Comparison of ENCODE assay signal across 35 cellular contexts in genomic region chr3:13883681-13884080, GRCh38. TPM values are rescaled to one million over a fixed set of nuclear protein-coding genes. Genes with fewer than 3 reads are reported as not detected.
"Had no signal": no experiment of that assay in that cellular context is flagged by ENCODE, and none has a peak within 500 bp of the region (broad histone marks: within the 10 kb centered on the region; RNA-seq: fewer than 3 reads in every experiment).

No MANE protein-coding gene starts in this region.

- H3K4me3 ChIP-seq: esophagus squamous epithelium, gastroesophageal sphincter, heart right ventricle had no signal

- FAIRE-seq: astrocyte, bronchial epithelial cell, colon had no signal

- H3K36me3 ChIP-seq: brain microvascular endothelial cell, esophagus squamous epithelium, gastroesophageal sphincter, heart right ventricle had no signal

- H3K4me3 Mint-ChIP-seq: activated CD4-positive, alpha-beta memory T cell treated with anti-CD3 and anti-CD28 coated beads for 36 hours; activated CD4-positive, alpha-beta T cell treated with anti-CD3 and anti-CD28 coated beads for 36 hours; activated CD4-positive, alpha-beta T cell treated with anti-CD3 and anti-CD28 coated beads, Interleukin-2, amount 10 ng/mL, durations not matched to agents 24 days and 14 days; activated CD8-positive, alpha-beta T cell treated with anti-CD3 and anti-CD28 coated beads, Interleukin-2, amount 10 ng/mL, durations not matched to agents 7 days and 5 days; activated naive CD8-positive, alpha-beta T cell; activated T-cell treated with anti-CD3 and anti-CD28 coated beads, Interleukin-2, amount 50 U/mL, for 4 hours; activated T-helper 17 cell treated with anti-CD3 and anti-CD28 coated beads, Interleukin-2, amount 50 U/mL, for 72 hours; central memory CD8-positive, alpha-beta T cell; T-cell; T-helper 1 cell treated with Interleukin-12 subunit alpha and Interleukin-12 subunit beta and Interleukin-4 antibody, amounts not matched to agents 30 μg/mL and 1 μg/mL, for 36 hours; T-helper 2 cell treated with Interferon-gamma antibody and Interleukin-4, amounts not matched to agents 5 μg/mL and 100 μg/mL, for 36 hours had no signal

- H3K9me3 Mint-ChIP-seq: activated CD4-positive, alpha-beta memory T cell treated with anti-CD3 and anti-CD28 coated beads for 36 hours; activated CD4-positive, alpha-beta T cell treated with anti-CD3 and anti-CD28 coated beads, Interleukin-2, amount 10 ng/mL, durations not matched to agents 24 days and 14 days; activated T-cell treated with anti-CD3 and anti-CD28 coated beads, Interleukin-2, amount 50 U/mL, for 4 hours; activated T-helper 17 cell treated with anti-CD3 and anti-CD28 coated beads, Interleukin-2, amount 50 U/mL, for 72 hours; central memory CD8-positive, alpha-beta T cell; T-cell; T-helper 1 cell treated with Interleukin-12 subunit alpha and Interleukin-12 subunit beta and Interleukin-4 antibody, amounts not matched to agents 30 μg/mL and 1 μg/mL, for 36 hours; T-helper 2 cell treated with Interferon-gamma antibody and Interleukin-4, amounts not matched to agents 5 μg/mL and 100 μg/mL, for 36 hours had no signal

- H3K36me3 Mint-ChIP-seq: activated CD4-positive, alpha-beta memory T cell treated with anti-CD3 and anti-CD28 coated beads for 36 hours; activated naive CD8-positive, alpha-beta T cell; T-cell had no signal

- DNase-seq: activated CD4-positive, alpha-beta memory T cell treated with anti-CD3 and anti-CD28 coated beads for 36 hours; activated CD4-positive, alpha-beta T cell treated with anti-CD3 and anti-CD28 coated beads for 36 hours; activated CD4-positive, alpha-beta T cell treated with anti-CD3 and anti-CD28 coated beads, Interleukin-2, amount 10 ng/mL, durations not matched to agents 24 days and 14 days; activated CD4-positive, CD25-positive, alpha-beta regulatory T cell; activated CD4-positive, CD25-positive, alpha-beta regulatory T cell treated with anti-CD3 and anti-CD28 coated beads, Interleukin-2, amount 50 U/mL, for 72 hours; activated CD8-positive, alpha-beta T cell treated with anti-CD3 and anti-CD28 coated beads, Interleukin-2, amount 10 ng/mL, durations not matched to agents 7 days and 5 days; activated effector memory CD4-positive, alpha-beta T cell treated with Interleukin-2 at 50 U/mL for 16 hours; activated gamma-delta T cell treated with Interleukin-2 at 50 U/mL for 16 hours; activated naive CD4-positive, alpha-beta T cell treated with anti-CD3 and anti-CD28 coated beads, Interleukin-2, amount 50 U/mL, for 16 hours; activated naive CD4-positive, alpha-beta T cell treated with Interleukin-2 at 50 U/mL for 16 hours; activated T-cell treated with anti-CD3 and anti-CD28 coated beads, Interleukin-2, amount 50 U/mL, for 4 hours; amniotic stem cell; anterior cingulate cortex; brain microvascular endothelial cell; cortex of kidney; dermis blood vessel endothelial cell; effector CD4-positive, alpha-beta T cell; esophagus squamous epithelium; foreskin melanocyte; heart right ventricle; SW 1271; T-cell had no signal

- ATAC-seq: activated CD4-positive, alpha-beta T cell treated with anti-CD3 and anti-CD28 coated beads for 36 hours; activated CD8-positive, alpha-beta T cell treated with anti-CD3 and anti-CD28 coated beads, Interleukin-2, amount 10 ng/mL, durations not matched to agents 7 days and 5 days; activated T-cell treated with anti-CD3 and anti-CD28 coated beads, Interleukin-2, amount 50 U/mL, for 4 hours; activated T-helper 17 cell treated with anti-CD3 and anti-CD28 coated beads, Interleukin-2, amount 50 U/mL, for 72 hours; gastroesophageal sphincter; heart right ventricle; T-cell had no signal

- H3K27ac ChIP-seq: brain microvascular endothelial cell, esophagus squamous epithelium, gastroesophageal sphincter, heart right ventricle had no signal

- H3K27ac Mint-ChIP-seq: activated CD4-positive, alpha-beta memory T cell treated with anti-CD3 and anti-CD28 coated beads for 36 hours; activated CD4-positive, alpha-beta T cell treated with anti-CD3 and anti-CD28 coated beads for 36 hours; activated CD4-positive, alpha-beta T cell treated with anti-CD3 and anti-CD28 coated beads, Interleukin-2, amount 10 ng/mL, durations not matched to agents 24 days and 14 days; activated CD8-positive, alpha-beta T cell treated with anti-CD3 and anti-CD28 coated beads, Interleukin-2, amount 10 ng/mL, durations not matched to agents 7 days and 5 days; activated naive CD8-positive, alpha-beta T cell; activated T-helper 17 cell treated with anti-CD3 and anti-CD28 coated beads, Interleukin-2, amount 50 U/mL, for 72 hours; T-helper 1 cell treated with Interleukin-12 subunit alpha and Interleukin-12 subunit beta and Interleukin-4 antibody, amounts not matched to agents 30 μg/mL and 1 μg/mL, for 36 hours; T-helper 2 cell treated with Interferon-gamma antibody and Interleukin-4, amounts not matched to agents 5 μg/mL and 100 μg/mL, for 36 hours had no signal

- H3K9me3 ChIP-seq: esophagus squamous epithelium had no signal

RNA-seq across cellular contexts. Expression of gene WNT7A, which starts 3.8 kb away (rescaled TPM):
- total RNA-seq: activated CD4-positive, alpha-beta T cell treated with anti-CD3 and anti-CD28 coated beads, Interleukin-2, amount 10 ng/mL, durations not matched to agents 24 days and 14 days; activated CD8-positive, alpha-beta T cell treated with anti-CD3 and anti-CD28 coated beads, Interleukin-2, amount 10 ng/mL, durations not matched to agents 7 days and 5 days; cardiac septum; fibroblast of lung; fibroblast of villous mesenchyme; glomerular endothelial cell; heart right ventricle had no signal
- polyA plus RNA-seq: fibroblast of lung, heart right ventricle had no signal
